In the genomic region with DNA sequence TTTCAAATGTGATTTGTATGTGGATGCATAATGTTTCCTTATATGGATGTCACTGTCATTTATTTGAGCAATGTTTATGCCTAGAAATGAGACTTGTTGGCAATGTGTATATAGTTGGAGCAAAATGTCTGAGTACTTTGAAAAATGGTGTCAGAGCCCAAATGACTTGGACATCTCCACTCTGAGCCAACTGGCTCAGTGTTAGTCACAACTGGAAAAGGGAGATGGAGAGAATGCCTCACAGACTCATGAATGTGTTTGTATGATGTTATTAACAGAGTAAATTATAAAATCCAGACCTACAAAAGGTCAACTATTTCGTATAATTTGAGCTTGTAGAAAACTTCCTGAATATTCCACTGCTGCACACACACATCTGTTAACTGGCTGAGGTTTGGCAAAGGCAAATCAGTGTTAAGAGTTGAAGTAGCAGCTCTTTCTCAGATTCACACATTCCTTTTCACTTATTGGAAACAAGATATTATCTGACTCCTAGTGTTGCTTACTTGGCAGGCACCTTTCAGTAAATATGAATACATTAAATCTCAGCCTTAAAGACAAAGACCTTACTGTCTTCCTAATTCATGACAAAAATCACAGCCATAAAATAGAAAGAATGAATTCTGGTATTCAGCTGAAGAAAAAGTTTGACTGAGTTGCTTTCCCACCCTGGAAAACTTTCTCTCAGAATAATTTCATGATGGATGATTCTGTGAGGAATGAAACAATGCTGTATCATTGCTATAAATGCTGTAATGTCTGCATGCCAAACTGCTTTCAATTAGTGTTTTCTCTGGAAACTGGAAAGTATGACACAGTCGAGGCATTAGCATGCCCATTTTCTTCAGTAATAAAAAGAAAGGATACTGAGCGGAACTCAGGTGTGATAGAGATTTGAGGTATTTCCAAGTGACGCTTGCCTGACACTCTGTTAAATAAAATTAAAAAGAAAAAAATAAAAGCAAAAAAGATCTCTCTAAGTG, we compare ENCODE assay signal across 1 cellular context.
TF ChIP-seq lines count a peak whose summit lies in the region.

No MANE protein-coding gene starts in this region.

TF ChIP-seq in WTC11, 78 proteins besides CTCF, POLR2A, EP300 and RAD21 (continued from another document):
- TF ChIP-seq, protein P1, sequence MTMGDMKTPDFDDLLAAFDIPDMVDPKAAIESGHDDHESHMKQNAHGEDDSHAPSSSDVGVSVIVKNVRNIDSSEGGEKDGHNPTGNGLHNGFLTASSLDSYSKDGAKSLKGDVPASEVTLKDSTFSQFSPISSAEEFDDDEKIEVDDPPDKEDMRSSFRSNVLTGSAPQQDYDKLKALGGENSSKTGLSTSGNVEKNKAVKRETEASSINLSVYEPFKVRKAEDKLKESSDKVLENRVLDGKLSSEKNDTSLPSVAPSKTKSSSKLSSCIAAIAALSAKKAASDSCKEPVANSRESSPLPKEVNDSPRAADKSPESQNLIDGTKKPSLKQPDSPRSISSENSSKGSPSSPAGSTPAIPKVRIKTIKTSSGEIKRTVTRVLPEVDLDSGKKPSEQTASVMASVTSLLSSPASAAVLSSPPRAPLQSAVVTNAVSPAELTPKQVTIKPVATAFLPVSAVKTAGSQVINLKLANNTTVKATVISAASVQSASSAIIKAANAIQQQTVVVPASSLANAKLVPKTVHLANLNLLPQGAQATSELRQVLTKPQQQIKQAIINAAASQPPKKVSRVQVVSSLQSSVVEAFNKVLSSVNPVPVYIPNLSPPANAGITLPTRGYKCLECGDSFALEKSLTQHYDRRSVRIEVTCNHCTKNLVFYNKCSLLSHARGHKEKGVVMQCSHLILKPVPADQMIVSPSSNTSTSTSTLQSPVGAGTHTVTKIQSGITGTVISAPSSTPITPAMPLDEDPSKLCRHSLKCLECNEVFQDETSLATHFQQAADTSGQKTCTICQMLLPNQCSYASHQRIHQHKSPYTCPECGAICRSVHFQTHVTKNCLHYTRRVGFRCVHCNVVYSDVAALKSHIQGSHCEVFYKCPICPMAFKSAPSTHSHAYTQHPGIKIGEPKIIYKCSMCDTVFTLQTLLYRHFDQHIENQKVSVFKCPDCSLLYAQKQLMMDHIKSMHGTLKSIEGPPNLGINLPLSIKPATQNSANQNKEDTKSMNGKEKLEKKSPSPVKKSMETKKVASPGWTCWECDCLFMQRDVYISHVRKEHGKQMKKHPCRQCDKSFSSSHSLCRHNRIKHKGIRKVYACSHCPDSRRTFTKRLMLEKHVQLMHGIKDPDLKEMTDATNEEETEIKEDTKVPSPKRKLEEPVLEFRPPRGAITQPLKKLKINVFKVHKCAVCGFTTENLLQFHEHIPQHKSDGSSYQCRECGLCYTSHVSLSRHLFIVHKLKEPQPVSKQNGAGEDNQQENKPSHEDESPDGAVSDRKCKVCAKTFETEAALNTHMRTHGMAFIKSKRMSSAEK (CRISPR knock-in tag; IDR thresholded peaks at IDR 0.05; ENCODE audit: borderline replicate concordance): no peak
- TF ChIP-seq NFYB (CRISPR knock-in tag; conservative IDR thresholded peaks at IDR 0.05; ENCODE audit: low read depth): no peak
- TF ChIP-seq, protein P2, sequence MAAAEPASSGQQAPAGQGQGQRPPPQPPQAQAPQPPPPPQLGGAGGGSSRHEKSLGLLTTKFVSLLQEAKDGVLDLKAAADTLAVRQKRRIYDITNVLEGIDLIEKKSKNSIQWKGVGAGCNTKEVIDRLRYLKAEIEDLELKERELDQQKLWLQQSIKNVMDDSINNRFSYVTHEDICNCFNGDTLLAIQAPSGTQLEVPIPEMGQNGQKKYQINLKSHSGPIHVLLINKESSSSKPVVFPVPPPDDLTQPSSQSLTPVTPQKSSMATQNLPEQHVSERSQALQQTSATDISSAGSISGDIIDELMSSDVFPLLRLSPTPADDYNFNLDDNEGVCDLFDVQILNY (CRISPR knock-in tag; IDR thresholded peaks at IDR 0.05): no peak
- TF ChIP-seq CREM (CRISPR knock-in tag; IDR thresholded peaks at IDR 0.05): no peak
- no peak for TF ChIP-seq FOXJ3 (CRISPR knock-in tag; IDR thresholded peaks at IDR 0.05; ENCODE audit: borderline replicate concordance)
- TF ChIP-seq, protein P3, sequence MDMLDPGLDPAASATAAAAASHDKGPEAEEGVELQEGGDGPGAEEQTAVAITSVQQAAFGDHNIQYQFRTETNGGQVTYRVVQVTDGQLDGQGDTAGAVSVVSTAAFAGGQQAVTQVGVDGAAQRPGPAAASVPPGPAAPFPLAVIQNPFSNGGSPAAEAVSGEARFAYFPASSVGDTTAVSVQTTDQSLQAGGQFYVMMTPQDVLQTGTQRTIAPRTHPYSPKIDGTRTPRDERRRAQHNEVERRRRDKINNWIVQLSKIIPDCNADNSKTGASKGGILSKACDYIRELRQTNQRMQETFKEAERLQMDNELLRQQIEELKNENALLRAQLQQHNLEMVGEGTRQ (CRISPR knock-in tag; IDR thresholded peaks at IDR 0.05): no peak
- TF ChIP-seq FOXK1 (CRISPR knock-in tag; IDR thresholded peaks at IDR 0.05): no peak
- no peak for TF ChIP-seq ZNF396 (CRISPR knock-in tag; IDR thresholded peaks at IDR 0.05; ENCODE audit: borderline replicate concordance)
